ENCODE assay signal across 8 cellular contexts in the genomic region with DNA sequence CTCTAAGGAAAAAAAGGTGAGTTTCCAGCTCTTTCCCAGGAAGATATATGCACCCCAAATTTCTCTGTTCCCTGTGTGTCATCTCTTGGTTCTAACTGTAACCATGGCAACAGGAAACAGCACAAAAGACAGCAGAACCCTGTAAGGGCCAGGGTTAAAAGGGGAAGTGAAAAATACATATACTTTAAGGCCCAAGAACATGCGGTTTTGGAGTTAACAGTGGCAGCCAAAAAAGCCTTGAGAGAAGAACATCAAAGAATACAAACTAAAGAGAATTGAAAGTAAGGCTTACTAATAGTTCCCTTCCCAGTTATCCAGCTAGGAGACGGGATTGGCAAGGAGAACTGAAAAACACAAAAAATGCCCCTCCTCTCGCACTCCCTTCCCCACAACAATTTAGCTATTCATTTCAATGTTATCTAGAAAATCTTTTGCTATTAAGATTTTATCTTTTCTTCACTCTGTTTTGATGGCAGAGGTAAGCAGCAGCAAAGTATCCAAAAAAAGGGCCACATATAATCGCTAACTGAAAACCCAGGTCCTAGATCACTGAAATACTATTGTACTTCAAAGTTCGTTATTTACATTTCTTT. TPM values are rescaled to one million over a fixed set of nuclear protein-coding genes. Genes with fewer than 3 reads are reported as not detected.
DNase-seq lines count a peak whose midpoint lies in the region; ATAC-seq, FAIRE-seq and TF ChIP-seq lines count a peak whose summit lies in the region.

No MANE protein-coding gene starts in this region.

- TF ChIP-seq EP300 in H1 (IDR thresholded peaks at IDR 0.05; ENCODE audit: borderline replicate concordance in 1 of 2, low read depth in 2 of 2, low read length in 2 of 2): no peak

- peaks cover 5% of the 10 kb centered on the region; the same call in 1 of the 2 replicates for H3K23me2 ChIP-seq in H1 (ENCODE audit: low read depth, low read length)

- no peak overlapping the region for H3K14ac ChIP-seq in H1 (ENCODE audit: insufficient read length)

- peak overlapping the region; percentile 76 to 90 for H3K4me2 ChIP-seq in H1 (ENCODE audit: insufficient read depth in 1 of 2, low read depth in 2 of 2, low read length in 2 of 2)

- ATAC-seq in GM18861 (IDR thresholded peaks at IDR 0.05; ENCODE audit: unreplicated experiment) (peak; percentile 61), HG03066 (IDR thresholded peaks at IDR 0.05; ENCODE audit: low read depth, unreplicated experiment) (peak; percentile 66)

- H3K79me2 ChIP-seq in H1 (ENCODE audit: control insufficient read depth in 1 of 2, insufficient read depth in 2 of 2, low read length in 2 of 2): peaks cover 6 to 51% of the 10 kb centered on the region in 2 experiments

- H3K4ac ChIP-seq in H1 (replicated peaks; ENCODE audit: insufficient read length, low read depth, low read length): no peak overlapping the region

- H2BK5ac ChIP-seq in H1 (ENCODE audit: low read depth, low read length): no peak overlapping the region

- no peak for TF ChIP-seq RAD21 in H1 (IDR thresholded peaks at IDR 0.05 in 1 of 2, conservative IDR thresholded peaks at IDR 0.05 in 1 of 2; ENCODE audit: low read depth in 2 of 2, low read length in 2 of 2)

- peaks cover 4% of the 10 kb centered on the region for H3K79me1 ChIP-seq in H1 (ENCODE audit: low read depth, low read length)

- CTCF ChIA-PET in H1 (lab: Charles Lee; ENCODE audit: partially characterized antibody): interaction anchor here (0.6 to 1.6 kb wide), 5 partner anchors 16 to 1091 kb away, joined by 3 to 8 read pairs (median 3); no protein-coding TSS in a partner anchor

- no peak overlapping the region for H4K91ac ChIP-seq in H1 (replicated peaks; ENCODE audit: insufficient read length, low read length)

- H4K8ac ChIP-seq in H1 (ENCODE audit: extremely low read depth, insufficient read depth, low read length): no peak overlapping the region

- H3K23ac ChIP-seq in H1 (ENCODE audit: insufficient read length): no peak overlapping the region

- peaks cover 0 to 2% (median 0%) of the 10 kb centered on the region in 4 experiments; a peak in 2 of 7 replicates for H3K27me3 ChIP-seq in H1 (replicated peaks in 1 of 4; ENCODE audit: control insufficient read depth in 3 of 4, extremely low read depth in 1 of 4, insufficient read depth in 3 of 4, low read length in 3 of 4)
- H3K27me3 ChIP-seq in neuron (ENCODE audit: insufficient read depth, low read length): no peaks in the 10 kb centered on the region

- H3K56ac ChIP-seq in H1 (replicated peaks; ENCODE audit: insufficient read length, low read depth, low read length): no peak overlapping the region

- no peak overlapping the region for H2BK20ac ChIP-seq in H1 (ENCODE audit: low read length)

- H2AK5ac ChIP-seq in H1 (ENCODE audit: low read depth, low read length): no peak overlapping the region

- WGBS in H1 (ENCODE audit: extremely low coverage in 1 of 2, insufficient coverage in 1 of 2, insufficient read length in 1 of 2, insufficient replicate concordance in 2 of 2, low coverage in 1 of 2, low lambda C conversion rate in 2 of 2, missing lambda C conversion rate in 1 of 2), 2 experiments: 77% methylated on average over 5 of the region's 5 CpGs; no CpG with 5 or more reads in 1 of the 2 experiments

- H3K27ac ChIP-seq in H1 (ENCODE audit: low read depth, low read length): no peak overlapping the region

- H3K4me3 ChIP-seq in H1 (ENCODE audit: extremely low read depth in 1 of 4, insufficient read depth in 2 of 4, low read depth in 3 of 4, low read length in 4 of 4) (peak overlapping the region; percentile 5 to 72 (median 64); a peak in 5 of 8 replicates), neuron (ENCODE audit: low read length) (peak overlapping the region; percentile 70)

- POLR2A ChIA-PET in H1 (lab: Charles Lee; ENCODE audit: partially characterized antibody): interaction anchor here (0.8 kb wide), 1 partner anchor 12 kb away, joined by 3 read pairs; no protein-coding TSS in a partner anchor

- H2BK120ac ChIP-seq in H1 (replicated peaks; ENCODE audit: low read depth, low read length): no peak overlapping the region

- H3K36me3 ChIP-seq in H1 (ENCODE audit: control insufficient read depth in 2 of 4, insufficient read depth in 4 of 4, low read length in 3 of 4): no peaks in the 10 kb centered on the region; a peak in 1 of 8 replicates
- peaks cover 7% of the 10 kb centered on the region for H3K36me3 ChIP-seq in neuron (ENCODE audit: insufficient read depth, low read length)

- H2AFZ ChIP-seq in H1 (ENCODE audit: low read length) (no peak overlapping the region), neuron (ENCODE audit: low read depth, low read length) (no peak overlapping the region)

- no peak overlapping the region for H3K18ac ChIP-seq in H1 (ENCODE audit: extremely low read depth, low read length)

- no peak overlapping the region for H4K5ac ChIP-seq in H1 (ENCODE audit: insufficient read length, low read depth, low read length)

- no peak for FAIRE-seq in H1 (lab: Jason Lieb, UNC)

- H3K9ac ChIP-seq in H1 (replicated peaks in 1 of 4; ENCODE audit: extremely low read depth in 1 of 4, low read depth in 3 of 4, low read length in 3 of 4): no peak overlapping the region

- DNase-seq in Ammon's horn (ENCODE audit: low spot score) (peak; percentile 66), SIG-M5 treated with dmso at 0.1 percent for 504 hours (lab: John Stamatoyannopoulos, UW; ENCODE audit: unreplicated experiment) (peak; percentile 97), H1 (ENCODE audit: low read depth in 1 of 2, low spot score in 2 of 2) (peak in 1 of 2 experiments; percentile 22), amniotic stem cell (lab: John Stamatoyannopoulos, UW) (no peak), NCI-H2171 treated with DMSO at 0.1 percent for 48 hours (lab: John Stamatoyannopoulos, UW) (no peak)

- H3K9me3 ChIP-seq in H1 (ENCODE audit: insufficient read depth in 2 of 2, low read depth in 1 of 2, low read length in 1 of 2) (no peaks in the 10 kb centered on the region; a peak in 2 of 4 replicates), neuron (ENCODE audit: low read length) (no peaks in the 10 kb centered on the region)

- H3K4me1 ChIP-seq in H1 (replicated peaks in 1 of 4; ENCODE audit: control insufficient read depth in 3 of 4, insufficient read depth in 4 of 4, low read length in 3 of 4): no peaks in the 10 kb centered on the region; a peak in 1 of 7 replicates
- H3K4me1 ChIP-seq in neuron (ENCODE audit: insufficient read depth, low read length): peaks cover 19% of the 10 kb centered on the region

- no peak overlapping the region for H2BK12ac ChIP-seq in H1 (ENCODE audit: low read depth, low read length)

- no peak for TF ChIP-seq CTCF in H1 (IDR thresholded peaks at IDR 0.05; ENCODE audit: control extremely low read depth in 1 of 3, insufficient read depth in 1 of 3, low read depth in 1 of 3, low read length in 3 of 3)

- TF ChIP-seq POLR2A in H1 (IDR thresholded peaks at IDR 0.05; ENCODE audit: control extremely low read depth in 1 of 2, low read depth in 2 of 2, low read length in 2 of 2): no peak

- no peaks in the 10 kb centered on the region for H4K20me1 ChIP-seq in H1 (replicated peaks in 1 of 2; ENCODE audit: control insufficient read depth in 1 of 2, insufficient read depth in 2 of 2, low read length in 2 of 2)

- H2BK15ac ChIP-seq in H1 (ENCODE audit: low read length): no peak overlapping the region

TF ChIP-seq in H1, 55 proteins besides CTCF, POLR2A, EP300 and RAD21:
- no peak for TF ChIP-seq SUZ12 (IDR thresholded peaks at IDR 0.05; ENCODE audit: low read length)
- TF ChIP-seq EZH2 (IDR thresholded peaks at IDR 0.05; ENCODE audit: low read depth, low read length, severe bottlenecking): no peak
- TF ChIP-seq SIN3A (conservative IDR thresholded peaks at IDR 0.05 in 1 of 2, IDR thresholded peaks at IDR 0.05 in 1 of 2; ENCODE audit: low read depth in 1 of 2, low read length in 2 of 2): 0 out of 4 replicates have a peak, but pooled peaks of 1 of the 2 experiments have one; percentile 60

RNA-seq across cellular contexts. Expression of a gene that starts 1.5 kb away (rescaled TPM):
- 24.8 and 25.6 TPM in 2 replicates for total RNA-seq in H1 (2021; fragmentation: NEBNext Ultra II Directional; extraction: Animal tissue kit (Norgen Biotek cat#: 25700))
- 13.3 and 15.5 TPM in 2 replicates for polyA plus RNA-seq in H1 (2011; rRNA removed)
- 18.6 TPM for polyA plus RNA-seq in H1 (2011; cell fraction: cytosol; rRNA removed)
- 37.2 TPM for polyA plus RNA-seq in H1 (2011; cell fraction: nucleus; rRNA removed)
- 16.9 to 23.9 TPM (median 20.2 TPM) in 4 replicates for polyA plus RNA-seq in H1 (2012, experiment 1 of 2)
- polyA plus RNA-seq in H1 (2012, experiment 2 of 2): 4.6 TPM
- 14.0 TPM for polyA plus RNA-seq in H1 (2013, experiment 1 of 2)
- polyA plus RNA-seq in H1 (2013, experiment 2 of 2): 14.3 TPM
- 41.0 and 49.3 TPM in 2 replicates for polyA minus RNA-seq in H1 (2011; rRNA and poly(A)+ RNA removed)
- polyA minus RNA-seq in H1 (2011; cell fraction: cytosol; rRNA and poly(A)+ RNA removed): 27.4 TPM
- polyA minus RNA-seq in H1 (2011; cell fraction: nucleus; rRNA and poly(A)+ RNA removed): 43.2 TPM

RNA-seq across cellular contexts. Expression of a gene that starts 31.4 kb away (rescaled TPM):
- 56.5 and 60.0 TPM in 2 replicates for total RNA-seq in H1 (2021; fragmentation: NEBNext Ultra II Directional; extraction: Animal tissue kit (Norgen Biotek cat#: 25700))
- 62.0 and 87.7 TPM in 2 replicates for polyA plus RNA-seq in H1 (2011; rRNA removed)
- polyA plus RNA-seq in H1 (2011; cell fraction: cytosol; rRNA removed): 59.4 TPM
- 59.5 TPM for polyA plus RNA-seq in H1 (2011; cell fraction: nucleus; rRNA removed)
- 53.4 to 64.1 TPM (median 56.9 TPM) in 4 replicates for polyA plus RNA-seq in H1 (2012, experiment 1 of 2)
- 40.1 TPM for polyA plus RNA-seq in H1 (2012, experiment 2 of 2)
- polyA plus RNA-seq in H1 (2013, experiment 1 of 2): 62.0 TPM
- polyA plus RNA-seq in H1 (2013, experiment 2 of 2): 74.6 TPM
- polyA minus RNA-seq in H1 (2011; rRNA and poly(A)+ RNA removed): 64.7 and 71.9 TPM in 2 replicates
- 26.6 TPM for polyA minus RNA-seq in H1 (2011; cell fraction: cytosol; rRNA and poly(A)+ RNA removed)
- polyA minus RNA-seq in H1 (2011; cell fraction: nucleus; rRNA and poly(A)+ RNA removed): 54.0 TPM

Comparison
In these comparisons a context has a peak if more than half of its experiments do, and no peak if none do; other contexts are left out.
1. DNase-seq: peak in Ammon's horn (single experiment) and SIG-M5 treated with dmso at 0.1 percent for 504 hours (single experiment); none in amniotic stem cell (single experiment) and NCI-H2171 treated with DMSO at 0.1 percent for 48 hours (single experiment).